17 cellular contexts compared by ENCODE assay signal in genomic region chr7:100064162-100064561, GRCh38. TPM values are rescaled to one million over a fixed set of nuclear protein-coding genes. Genes with fewer than 3 reads are reported as not detected.
A peak's percentile ranks its signal among the peaks of the same experiment; 100 is the strongest.
DNase-seq lines count a peak whose midpoint lies in the region; ATAC-seq, FAIRE-seq and TF ChIP-seq lines count a peak whose summit lies in the region.
"Had no signal": no experiment of that assay in that cellular context is flagged by ENCODE, and none has a peak within 500 bp of the region (broad histone marks: within the 10 kb centered on the region; RNA-seq: fewer than 3 reads in every experiment).

No MANE protein-coding gene starts in this region.

- no peak overlapping the region for H3K27ac ChIP-seq in OCI-LY7 (ENCODE audit: low read depth, low read length, poor library complexity, severe bottlenecking)
- H3K27ac ChIP-seq in GM12878 (ENCODE audit: control insufficient read depth, insufficient read depth) = no peak overlapping the region

- H3K9ac ChIP-seq in GM12878 (ENCODE audit: control insufficient read depth, insufficient read depth, low read length) = no peak overlapping the region

- H3K36me3 ChIP-seq in Caco-2 (ENCODE audit: control insufficient read depth, insufficient read depth, low read length) (no peaks in the 10 kb centered on the region; the same call in 1 of the 2 replicates), OCI-LY7 (ENCODE audit: insufficient read depth, low read length) (peaks cover 32% of the 10 kb centered on the region; the same call in 1 of the 2 replicates), GM12878 (ENCODE audit: control insufficient read depth in 2 of 2, insufficient read depth in 2 of 2, low read length in 1 of 2) (peaks cover 2 to 12% of the 10 kb centered on the region in 2 experiments; a peak in 2 of 4 replicates)

- RAD21 ChIA-PET in GM12878 (lab: Charles Lee; ENCODE audit: unreplicated experiment) = no interaction called here

- no peaks in the 10 kb centered on the region for H3K27me3 ChIP-seq in Caco-2 (replicated peaks; ENCODE audit: control insufficient read depth, insufficient read depth, low read length)
- H3K27me3 ChIP-seq in GM12878 (replicated peaks in 1 of 2; ENCODE audit: control insufficient read depth in 2 of 2, insufficient read depth in 2 of 2, low read length in 1 of 2) = no peaks in the 10 kb centered on the region

- H4K20me1 ChIP-seq in OCI-LY7 (ENCODE audit: insufficient read depth, low read length) = no peaks in the 10 kb centered on the region
- H4K20me1 ChIP-seq in GM12878 (ENCODE audit: control insufficient read depth, insufficient read depth) = no peaks in the 10 kb centered on the region

- H3K9me3 ChIP-seq in Caco-2 (no peaks in the 10 kb centered on the region), OCI-LY7 (ENCODE audit: low read length) (no peaks in the 10 kb centered on the region), GM12878 (replicated peaks; ENCODE audit: control insufficient read depth, insufficient read depth, low read length) (no peaks in the 10 kb centered on the region)
- H3K9me3 ChIP-seq: HAP-1 had no signal

- H3K4me3 Mint-ChIP-seq in Caco-2 (ENCODE audit: unreplicated experiment) (no peak overlapping the region), mesothelial cell of epicardium (no peak overlapping the region)
- H3K4me3 Mint-ChIP-seq: B cell; CD4-positive, alpha-beta T cell; HFFc6 had no signal

- TF ChIP-seq CTCF in Caco-2 (IDR thresholded peaks at IDR 0.05; ENCODE audit: insufficient read depth in 1 of 2, low read depth in 1 of 2, low read length in 1 of 2, severe bottlenecking in 1 of 2, unreplicated experiment in 1 of 2) = no peak
- no peak for TF ChIP-seq CTCF in OCI-LY7 (conservative IDR thresholded peaks at IDR 0.05; ENCODE audit: low read length)
- TF ChIP-seq CTCF in GM12878 (IDR thresholded peaks at IDR 0.05 in 2 of 3, conservative IDR thresholded peaks at IDR 0.05 in 1 of 3; ENCODE audit: control insufficient read depth in 2 of 3, extremely low read depth in 1 of 3, insufficient read depth in 1 of 3, low read depth in 3 of 3, low read length in 3 of 3) = no peak
- no peak for TF ChIP-seq CTCF in mesothelial cell of epicardium (IDR thresholded peaks at IDR 0.05; ENCODE audit: unreplicated experiment)

- BruUV-seq in Caco-2 (replicated peaks; lab: Mats Ljungman, UMichigan) = TSS peak; percentile 39
- BruUV-seq in OCI-LY7 (replicated peaks; lab: Mats Ljungman, UMichigan) = TSS peak; percentile 52
- BruUV-seq in GM12878 (replicated peaks; lab: Mats Ljungman, UMichigan) = TSS peak; percentile 61

- DNase-seq in Caco-2 = no peak
- DNase-seq in OCI-LY7 (ENCODE audit: low spot score) = no peak
- no peak for DNase-seq in GM12878 (ENCODE audit: low read depth, low spot score)
- no peak for DNase-seq in mesothelial cell of epicardium (ENCODE audit: low spot score in 2 of 2, unreplicated experiment in 2 of 2)
- DNase-seq in HUDEP-2 (lab: John Stamatoyannopoulos, UW; ENCODE audit: unreplicated experiment in 76 of 76) = no peak
- DNase-seq: ACHN; C1 segment of cervical spinal cord; CD4-positive, alpha-beta T cell; DMS79; HFFc6 had no signal

- H3K27me3 Mint-ChIP-seq in Caco-2 (ENCODE audit: insufficient read depth, unreplicated experiment) = no peaks in the 10 kb centered on the region
- H3K27me3 Mint-ChIP-seq in mesothelial cell of epicardium (ENCODE audit: low read depth) = no peaks in the 10 kb centered on the region
- H3K27me3 Mint-ChIP-seq: B cell; CD4-positive, alpha-beta T cell had no signal

- intact Hi-C loops in Caco-2 (cut with micrococcal nuclease; ENCODE audit: unreplicated experiment) = no loop called here
- intact Hi-C loops in OCI-LY7 (cut with micrococcal nuclease; ENCODE audit: unreplicated experiment) = no loop called here
- intact Hi-C loops in GM12878 (cut with micrococcal nuclease; ENCODE audit: unreplicated experiment) = no loop called here

- no peak for TF ChIP-seq POLR2A in GM12878 (IDR thresholded peaks at IDR 0.05; ENCODE audit: low read depth, low read length)

- H3K27ac Mint-ChIP-seq in Caco-2 (ENCODE audit: unreplicated experiment) (no peak overlapping the region), mesothelial cell of epicardium (peak overlapping the region; percentile 8)
- H3K27ac Mint-ChIP-seq: B cell; CD4-positive, alpha-beta T cell; HFFc6 had no signal

- no peaks in the 10 kb centered on the region; the same call in 1 of the 2 replicates for H3K4me1 ChIP-seq in Caco-2
- peaks cover 3% of the 10 kb centered on the region for H3K4me1 ChIP-seq in OCI-LY7 (ENCODE audit: insufficient read depth, low read length, poor library complexity, severe bottlenecking)
- no peaks in the 10 kb centered on the region for H3K4me1 ChIP-seq in GM12878 (ENCODE audit: control insufficient read depth, insufficient read depth, low read length)
- H3K4me1 ChIP-seq: HAP-1 had no signal

- CTCF ChIA-PET in Caco-2 (lab: Charles Lee) (interaction anchor here (0.6 to 1.4 kb wide), 3 partner anchors 21 to 70 kb away, joined by 3 to 4 read pairs (median 4); no protein-coding TSS in a partner anchor), OCI-LY7 (lab: Charles Lee; ENCODE audit: unreplicated experiment) (interaction anchor here (0.5 kb wide), 1 partner anchor 19 kb away, joined by 5 read pairs; no protein-coding TSS in a partner anchor), GM12878 (lab: Yijun Ruan, JAX) (interaction anchor here (0.8 to 1.9 kb wide), 5 partner anchors 11 to 43 kb away, joined by 3 to 5 read pairs (median 3); no protein-coding TSS in a partner anchor)

- H2AFZ ChIP-seq in OCI-LY7 (ENCODE audit: low read length) (no peak overlapping the region), GM12878 (ENCODE audit: control insufficient read depth, low read depth, low read length) (no peak overlapping the region)

- H3K4me2 ChIP-seq in OCI-LY7 (ENCODE audit: low read length) = no peak overlapping the region
- H3K4me2 ChIP-seq in GM12878 (ENCODE audit: control insufficient read depth, insufficient read depth) = no peak overlapping the region

- no peak for TF ChIP-seq RAD21 in GM12878 (IDR thresholded peaks at IDR 0.05; ENCODE audit: insufficient read depth, low read depth, low read length)

- H3K79me2 ChIP-seq in OCI-LY7 (ENCODE audit: insufficient read depth, low read depth, low read length) = no peaks in the 10 kb centered on the region
- H3K79me2 ChIP-seq in GM12878 (ENCODE audit: control insufficient read depth, insufficient read depth, low read length) = no peaks in the 10 kb centered on the region

- SMC1A ChIA-PET in GM12878 (lab: Charles Lee; ENCODE audit: uncharacterized antibody, unreplicated experiment) = interaction anchor here (0.6 kb wide), 1 partner anchor 10 kb away, joined by 3 read pairs; no protein-coding TSS in a partner anchor

- in situ Hi-C loops in GM12878 (cut with MboI) = no loop called here

- H3K4me3 ChIP-seq in Caco-2 (ENCODE audit: low read depth, low read length) (no peak overlapping the region), OCI-LY7 (ENCODE audit: low read depth, low read length, poor library complexity, severe bottlenecking) (no peak overlapping the region), GM12878 (no peak overlapping the region)
- H3K4me3 ChIP-seq: HAP-1 had no signal

- ATAC-seq in GM12878 (no peak), GM21526 (IDR thresholded peaks at IDR 0.05; ENCODE audit: low FRiP score, unreplicated experiment) (no peak), HG03460 (IDR thresholded peaks at IDR 0.05; ENCODE audit: unreplicated experiment) (no peak), GM19395 (IDR thresholded peaks at IDR 0.05; ENCODE audit: unreplicated experiment) (no peak)

- H3K4me1 Mint-ChIP-seq in Caco-2 (ENCODE audit: low read depth, unreplicated experiment) (no peaks in the 10 kb centered on the region), mesothelial cell of epicardium (peaks cover 6% of the 10 kb centered on the region)

- WGBS in GM12878 (ENCODE audit: insufficient coverage, insufficient replicate concordance, low lambda C conversion rate, missing lambda C conversion rate) = 98% methylated on average over 9 of the region's 9 CpGs

- no peaks in the 10 kb centered on the region for H3K9me2 ChIP-seq in OCI-LY7 (ENCODE audit: insufficient read depth, low read length)

- no peak for FAIRE-seq in GM12878 (lab: Jason Lieb, UNC)
- FAIRE-seq: GM12891, H1 had no signal

- POLR2A ChIA-PET in Caco-2 (lab: Charles Lee) (no interaction called here), OCI-LY7 (lab: Charles Lee) (no interaction called here), GM12878 (lab: Charles Lee) (interaction anchor here (1.0 kb wide), 1 partner anchor 12 kb away, joined by 3 read pairs; no protein-coding TSS in a partner anchor)

- no peak for TF ChIP-seq EP300 in GM12878 (IDR thresholded peaks at IDR 0.05; ENCODE audit: borderline replicate concordance in 1 of 2, control insufficient read depth in 1 of 2, low read depth in 2 of 2, low read length in 2 of 2)

- H3K9me3 Mint-ChIP-seq in Caco-2 (ENCODE audit: unreplicated experiment) (no peaks in the 10 kb centered on the region), mesothelial cell of epicardium (peaks cover 17% of the 10 kb centered on the region)
- H3K9me3 Mint-ChIP-seq: CD4-positive, alpha-beta T cell; HFFc6 had no signal

- H3K36me3 Mint-ChIP-seq in Caco-2 (ENCODE audit: insufficient read depth, unreplicated experiment) (peaks cover 61% of the 10 kb centered on the region), mesothelial cell of epicardium (peaks cover 56% of the 10 kb centered on the region)

RNA-seq across cellular contexts. Expression of gene ZSCAN21, which starts 14.6 kb away (rescaled TPM):
- total RNA-seq in Caco-2 (2022) = 15.2 and 16.7 TPM in 2 replicates
- total RNA-seq in OCI-LY7 (2014; rRNA removed; shearing (Covaris generic)) = 5.6 and 9.7 TPM in 2 replicates
- 7.3 and 7.5 TPM in 2 replicates for total RNA-seq in OCI-LY7 (2022)
- 9.1 and 10.3 TPM in 2 replicates for total RNA-seq in GM12878 (2013; cell fraction: nucleolus; rRNA removed)
- total RNA-seq in GM12878 (2014; rRNA removed) = 5.8 and 5.9 TPM in 2 replicates
- total RNA-seq in GM12878 (2014; rRNA removed; fragmentation: Illumina TruSeq; extraction: Trizol) = 7.3 and 7.8 TPM in 2 replicates
- total RNA-seq in GM12878 (2021) = 5.8 and 8.0 TPM in 2 replicates
- polyA plus RNA-seq in GM12878 (2011; ENCODE audit: low read depth) = 4.2 TPM
- polyA plus RNA-seq in GM12878 (2011; rRNA removed) = 8.7 and 9.4 TPM in 2 replicates
- polyA plus RNA-seq in GM12878 (2011; cell fraction: cytosol; rRNA removed) = 7.3 and 7.6 TPM in 2 replicates
- 5.1 and 6.7 TPM in 2 replicates for polyA plus RNA-seq in GM12878 (2011; cell fraction: nucleus; rRNA removed)
- 5.9 and 6.9 TPM in 2 replicates for polyA plus RNA-seq in GM12878 (2012)
- 6.7 and 6.9 TPM in 2 replicates for polyA plus RNA-seq in GM12878 (2014; fragmentation: Illumina TruSeq; extraction: Trizol)
- polyA plus RNA-seq in GM12878 (2014; fragmentation: Nextera tagmentation; extraction: Ambion mirVana) = 1 to 10 TPM; 1.9 to 3.1 TPM
- polyA plus RNA-seq in GM12878 (2014; rRNA removed) = 5.2 and 5.8 TPM in 2 replicates
- 1 to 10 TPM; 7.4 to 9.6 TPM for polyA plus RNA-seq in GM12878 (2016; fragmentation: Nextera tagmentation; extraction: Ambion mirVana)
- 7.4 and 8.7 TPM in 2 replicates for polyA minus RNA-seq in GM12878 (2011; rRNA and poly(A)+ RNA removed)
- 2.7 and 2.9 TPM in 2 replicates for polyA minus RNA-seq in GM12878 (2011; cell fraction: cytosol; rRNA and poly(A)+ RNA removed)
- 1.6 and 4.1 TPM in 2 replicates for polyA minus RNA-seq in GM12878 (2011; cell fraction: nucleus; rRNA and poly(A)+ RNA removed)
- 17.0 to 17.6 TPM (median 17.4 TPM) in 3 replicates for total RNA-seq in mesothelial cell of epicardium

RNA-seq across cellular contexts. Expression of gene ZNF3, which starts 17.4 kb away (rescaled TPM):
- total RNA-seq in Caco-2 (2022) = 37.8 and 41.1 TPM in 2 replicates
- total RNA-seq in OCI-LY7 (2014; rRNA removed; shearing (Covaris generic)) = 19.8 and 21.8 TPM in 2 replicates
- 23.7 and 24.4 TPM in 2 replicates for total RNA-seq in OCI-LY7 (2022)
- total RNA-seq in GM12878 (2013; cell fraction: nucleolus; rRNA removed) = 65.5 and 73.9 TPM in 2 replicates
- total RNA-seq in GM12878 (2014; rRNA removed) = 26.2 and 34.9 TPM in 2 replicates
- total RNA-seq in GM12878 (2014; rRNA removed; fragmentation: Illumina TruSeq; extraction: Trizol) = 34.9 and 36.0 TPM in 2 replicates
- 28.5 and 30.7 TPM in 2 replicates for total RNA-seq in GM12878 (2021)
- 21.0 TPM for polyA plus RNA-seq in GM12878 (2011; ENCODE audit: low read depth)
- 31.1 and 32.1 TPM in 2 replicates for polyA plus RNA-seq in GM12878 (2011; rRNA removed)
- polyA plus RNA-seq in GM12878 (2011; cell fraction: cytosol; rRNA removed) = 22.5 and 23.4 TPM in 2 replicates
- polyA plus RNA-seq in GM12878 (2011; cell fraction: nucleus; rRNA removed) = 48.4 and 55.7 TPM in 2 replicates
- 18.6 and 26.6 TPM in 2 replicates for polyA plus RNA-seq in GM12878 (2012)
- 37.4 and 48.6 TPM in 2 replicates for polyA plus RNA-seq in GM12878 (2014; fragmentation: Illumina TruSeq; extraction: Trizol)
- polyA plus RNA-seq in GM12878 (2014; fragmentation: Nextera tagmentation; extraction: Ambion mirVana) = 10 to 100 TPM; 17.2 to 19.0 TPM
- 22.6 and 27.3 TPM in 2 replicates for polyA plus RNA-seq in GM12878 (2014; rRNA removed)
- polyA plus RNA-seq in GM12878 (2016; fragmentation: Nextera tagmentation; extraction: Ambion mirVana) = 10 to 100 TPM; 29.0 to 29.7 TPM
- polyA minus RNA-seq in GM12878 (2011; rRNA and poly(A)+ RNA removed) = 39.6 and 39.9 TPM in 2 replicates
- polyA minus RNA-seq in GM12878 (2011; cell fraction: cytosol; rRNA and poly(A)+ RNA removed) = 9.4 and 12.2 TPM in 2 replicates
- polyA minus RNA-seq in GM12878 (2011; cell fraction: nucleus; rRNA and poly(A)+ RNA removed) = 23.2 and 42.2 TPM in 2 replicates
- 78.6 to 85.9 TPM (median 81.1 TPM) in 3 replicates for total RNA-seq in mesothelial cell of epicardium

RNA-seq across cellular contexts. Expression of gene COPS6, which starts 24.6 kb away (rescaled TPM):
- total RNA-seq in Caco-2 (2022) = 142 and 150 TPM in 2 replicates
- total RNA-seq in OCI-LY7 (2014; rRNA removed; shearing (Covaris generic)) = 57.6 and 60.5 TPM in 2 replicates
- total RNA-seq in OCI-LY7 (2022) = 93.3 and 96.0 TPM in 2 replicates
- total RNA-seq in GM12878 (2013; cell fraction: nucleolus; rRNA removed) = 26.7 and 29.6 TPM in 2 replicates
- 40.2 and 43.4 TPM in 2 replicates for total RNA-seq in GM12878 (2014; rRNA removed)
- total RNA-seq in GM12878 (2014; rRNA removed; fragmentation: Illumina TruSeq; extraction: Trizol) = 28.5 and 28.6 TPM in 2 replicates
- 75.2 and 79.6 TPM in 2 replicates for total RNA-seq in GM12878 (2021)
- polyA plus RNA-seq in GM12878 (2011; ENCODE audit: low read depth) = 42.7 TPM
- 58.5 and 81.8 TPM in 2 replicates for polyA plus RNA-seq in GM12878 (2011; rRNA removed)
- 84.5 and 92.5 TPM in 2 replicates for polyA plus RNA-seq in GM12878 (2011; cell fraction: cytosol; rRNA removed)
- 49.2 and 63.0 TPM in 2 replicates for polyA plus RNA-seq in GM12878 (2011; cell fraction: nucleus; rRNA removed)
- 68.5 and 77.8 TPM in 2 replicates for polyA plus RNA-seq in GM12878 (2012)
- polyA plus RNA-seq in GM12878 (2014; fragmentation: Illumina TruSeq; extraction: Trizol) = 81.1 and 84.8 TPM in 2 replicates
- 100 to 1,000 TPM in 1 of 2 experiments, 10 to 100 TPM in 1; 64.1 to 108 TPM for polyA plus RNA-seq in GM12878 (2014; fragmentation: Nextera tagmentation; extraction: Ambion mirVana)
- polyA plus RNA-seq in GM12878 (2014; rRNA removed) = 97.3 and 99.4 TPM in 2 replicates
- 100 to 1,000 TPM; 152 to 182 TPM for polyA plus RNA-seq in GM12878 (2016; fragmentation: Nextera tagmentation; extraction: Ambion mirVana)
- polyA minus RNA-seq in GM12878 (2011; rRNA and poly(A)+ RNA removed) = 73.9 and 92.2 TPM in 2 replicates
- polyA minus RNA-seq in GM12878 (2011; cell fraction: cytosol; rRNA and poly(A)+ RNA removed) = 27.1 and 30.9 TPM in 2 replicates
- 19.5 and 29.9 TPM in 2 replicates for polyA minus RNA-seq in GM12878 (2011; cell fraction: nucleus; rRNA and poly(A)+ RNA removed)
- 96.4 to 103 TPM (median 97.7 TPM) in 3 replicates for total RNA-seq in mesothelial cell of epicardium

RNA-seq across cellular contexts. Expression of gene MCM7, which starts 37.0 kb away (rescaled TPM):
- total RNA-seq in Caco-2 (2022) (227 and 240 TPM in 2 replicates), OCI-LY7 (2022) (423 and 443 TPM in 2 replicates), GM12878 (2014; rRNA removed) (305 and 354 TPM in 2 replicates), GM12878 (2014; rRNA removed; fragmentation: Illumina TruSeq; extraction: Trizol) (165 and 183 TPM in 2 replicates), GM12878 (2021) (292 and 310 TPM in 2 replicates), mesothelial cell of epicardium (170 to 172 TPM (median 171 TPM) in 3 replicates)
- 424 and 475 TPM in 2 replicates for total RNA-seq in OCI-LY7 (2014; rRNA removed; shearing (Covaris generic))
- total RNA-seq in GM12878 (2013; cell fraction: nucleolus; rRNA removed) = 110 and 116 TPM in 2 replicates
- polyA plus RNA-seq in GM12878 (2011; ENCODE audit: low read depth) = 92.6 TPM
- polyA plus RNA-seq in GM12878 (2011; rRNA removed) (124 and 210 TPM in 2 replicates), GM12878 (2014; fragmentation: Illumina TruSeq; extraction: Trizol) (136 and 196 TPM in 2 replicates), GM12878 (2014; fragmentation: Nextera tagmentation; extraction: Ambion mirVana) (100 to 1,000 TPM; 227 to 234 TPM), GM12878 (2014; rRNA removed) (253 and 264 TPM in 2 replicates), GM12878 (2016; fragmentation: Nextera tagmentation; extraction: Ambion mirVana) (100 to 1,000 TPM; 349 to 383 TPM)
- 206 and 336 TPM in 2 replicates for polyA plus RNA-seq in GM12878 (2011; cell fraction: cytosol; rRNA removed)
- 483 and 562 TPM in 2 replicates for polyA plus RNA-seq in GM12878 (2011; cell fraction: nucleus; rRNA removed)
- 130 and 155 TPM in 2 replicates for polyA plus RNA-seq in GM12878 (2012)
- 223 and 271 TPM in 2 replicates for polyA minus RNA-seq in GM12878 (2011; rRNA and poly(A)+ RNA removed)
- 150 and 189 TPM in 2 replicates for polyA minus RNA-seq in GM12878 (2011; cell fraction: cytosol; rRNA and poly(A)+ RNA removed)
- polyA minus RNA-seq in GM12878 (2011; cell fraction: nucleus; rRNA and poly(A)+ RNA removed) = 166 and 289 TPM in 2 replicates

RNA-seq across cellular contexts. Expression of gene AP4M1, which starts 37.3 kb away (rescaled TPM):
- total RNA-seq in Caco-2 (2022) = 14.9 and 16.2 TPM in 2 replicates
- 14.1 and 25.0 TPM in 2 replicates for total RNA-seq in OCI-LY7 (2014; rRNA removed; shearing (Covaris generic))
- 29.3 and 33.8 TPM in 2 replicates for total RNA-seq in OCI-LY7 (2022)
- 10.7 and 13.4 TPM in 2 replicates for total RNA-seq in GM12878 (2013; cell fraction: nucleolus; rRNA removed)
- 14.3 and 15.7 TPM in 2 replicates for total RNA-seq in GM12878 (2014; rRNA removed)
- 7.1 and 7.6 TPM in 2 replicates for total RNA-seq in GM12878 (2014; rRNA removed; fragmentation: Illumina TruSeq; extraction: Trizol)
- 12.9 and 13.6 TPM in 2 replicates for total RNA-seq in GM12878 (2021)
- polyA plus RNA-seq in GM12878 (2011; ENCODE audit: low read depth) = 3.6 TPM
- 10.7 and 13.9 TPM in 2 replicates for polyA plus RNA-seq in GM12878 (2011; rRNA removed)
- polyA plus RNA-seq in GM12878 (2011; cell fraction: cytosol; rRNA removed) = 9.6 and 13.1 TPM in 2 replicates
- 24.5 and 26.5 TPM in 2 replicates for polyA plus RNA-seq in GM12878 (2011; cell fraction: nucleus; rRNA removed)
- polyA plus RNA-seq in GM12878 (2012) = 7.6 and 10.3 TPM in 2 replicates
- 7.7 and 12.5 TPM in 2 replicates for polyA plus RNA-seq in GM12878 (2014; fragmentation: Illumina TruSeq; extraction: Trizol)
- 1 to 10 TPM in 1 of 2 experiments, under 1 TPM in 1; 0.77 to 2.1 TPM for polyA plus RNA-seq in GM12878 (2014; fragmentation: Nextera tagmentation; extraction: Ambion mirVana)
- 11.6 and 12.9 TPM in 2 replicates for polyA plus RNA-seq in GM12878 (2014; rRNA removed)
- polyA plus RNA-seq in GM12878 (2016; fragmentation: Nextera tagmentation; extraction: Ambion mirVana) = 10 to 100 TPM; 15.9 to 16.1 TPM
- 9.7 and 18.2 TPM in 2 replicates for polyA minus RNA-seq in GM12878 (2011; rRNA and poly(A)+ RNA removed)
- 3.6 and 6.0 TPM in 2 replicates for polyA minus RNA-seq in GM12878 (2011; cell fraction: cytosol; rRNA and poly(A)+ RNA removed)
- polyA minus RNA-seq in GM12878 (2011; cell fraction: nucleus; rRNA and poly(A)+ RNA removed) = 7.5 and 10.2 TPM in 2 replicates
- total RNA-seq in mesothelial cell of epicardium = 23.5 to 26.8 TPM (median 25.6 TPM) in 3 replicates
